ENCODE assay signal across 19 cellular contexts in the genomic region with DNA sequence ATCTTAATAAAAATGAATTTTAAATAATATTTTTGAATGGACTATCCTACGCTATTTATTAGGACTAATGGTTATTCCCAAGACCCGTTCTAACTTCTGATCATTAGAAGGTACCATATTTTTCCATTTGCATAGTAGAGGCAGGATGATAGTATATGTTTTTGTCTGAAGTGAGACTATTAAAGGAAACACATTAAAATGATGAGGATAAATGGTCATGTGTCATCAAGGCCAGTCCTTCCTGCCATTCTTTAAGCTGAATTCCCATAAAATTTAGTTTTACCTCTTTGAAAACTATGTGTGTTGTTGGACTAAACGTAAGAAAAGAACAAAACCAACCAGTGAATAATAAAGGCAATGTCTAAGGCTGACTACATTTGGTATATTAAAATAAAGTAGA.
"Had no signal": no experiment of that assay in that cellular context is flagged by ENCODE, and none has a peak within 500 bp of the region (broad histone marks: within the 10 kb centered on the region; RNA-seq: fewer than 3 reads in every experiment).

No MANE protein-coding gene starts in this region.

- H3K9me3 ChIP-seq: breast epithelium, pancreas, testis had no signal

- H3K27ac ChIP-seq: breast epithelium, pancreas, skin epidermis, testis had no signal

- H3K36me3 ChIP-seq: breast epithelium, pancreas had no signal

- H3K4me1 ChIP-seq: breast epithelium had no signal

- ATAC-seq: natural killer cell treated with Interleukin-12 subunit alpha and Interleukin-12 subunit beta and Interleukin-15 and Interleukin-18, amount 100 ng/mL, for 72 hours; pancreas; sciatic nerve; stimulated activated naive B cell treated with anti-CD40 and anti-IgM and Interleukin-4, amounts not matched to agents 10 μg/mL and 1 μg/mL and 100 μg/mL, for 72 hours; stimulated activated naive CD8-positive, alpha-beta T cell treated with anti-CD3 and anti-CD28 coated beads, Interleukin-15, amount 100 ng/mL, for 72 hours had no signal

- DNase-seq: cortex of kidney; erythroblast; foreskin melanocyte; immature natural killer cell; mammary epithelial cell; occipital lobe; pancreas; stimulated activated CD4-positive, alpha-beta T cell treated with anti-CD3 and anti-CD28 coated beads, Interleukin-2, amount 100 ng/mL, for 24 hours; stimulated activated CD4-positive, alpha-beta T cell treated with anti-CD3 and anti-CD28 coated beads, Interleukin-4, amount 100 ng/mL, for 4 hours; stimulated activated naive B cell treated with anti-CD40 and anti-IgM and Interleukin-4, amounts not matched to agents 10 μg/mL and 1 μg/mL and 100 μg/mL, for 72 hours; stimulated activated naive CD8-positive, alpha-beta T cell treated with anti-CD3 and anti-CD28 coated beads, Interleukin-15, amount 100 ng/mL, for 72 hours; testis; trophoblast cell had no signal

- H3K4me3 Mint-ChIP-seq: central memory CD8-positive, alpha-beta T cell; immature natural killer cell; natural killer cell treated with Interleukin-12 subunit alpha and Interleukin-12 subunit beta and Interleukin-15 and Interleukin-18, amount 100 ng/mL, for 72 hours; stimulated activated naive B cell treated with anti-CD40 and anti-IgM and Interleukin-4, amounts not matched to agents 10 μg/mL and 1 μg/mL and 100 μg/mL, for 72 hours; stimulated activated naive CD8-positive, alpha-beta T cell treated with anti-CD3 and anti-CD28 coated beads, Interleukin-15, amount 100 ng/mL, for 72 hours had no signal

- H3K9me3 Mint-ChIP-seq: stimulated activated naive CD8-positive, alpha-beta T cell treated with anti-CD3 and anti-CD28 coated beads, Interleukin-15, amount 100 ng/mL, for 72 hours had no signal

- H3K36me3 Mint-ChIP-seq: immature natural killer cell; natural killer cell treated with Interleukin-12 subunit alpha and Interleukin-12 subunit beta and Interleukin-15 and Interleukin-18, amount 100 ng/mL, for 72 hours; stimulated activated naive B cell treated with anti-CD40 and anti-IgM and Interleukin-4, amounts not matched to agents 10 μg/mL and 1 μg/mL and 100 μg/mL, for 72 hours had no signal

- H3K4me1 Mint-ChIP-seq: central memory CD8-positive, alpha-beta T cell; immature natural killer cell; stimulated activated naive CD8-positive, alpha-beta T cell treated with anti-CD3 and anti-CD28 coated beads, Interleukin-15, amount 100 ng/mL, for 72 hours had no signal

- H3K27me3 ChIP-seq: breast epithelium, pancreas, testis had no signal

- H3K27me3 Mint-ChIP-seq: central memory CD8-positive, alpha-beta T cell; natural killer cell treated with Interleukin-12 subunit alpha and Interleukin-12 subunit beta and Interleukin-15 and Interleukin-18, amount 100 ng/mL, for 72 hours; progenitor cell of endocrine pancreas; stimulated activated naive B cell treated with anti-CD40 and anti-IgM and Interleukin-4, amounts not matched to agents 10 μg/mL and 1 μg/mL and 100 μg/mL, for 72 hours; stimulated activated naive CD8-positive, alpha-beta T cell treated with anti-CD3 and anti-CD28 coated beads, Interleukin-15, amount 100 ng/mL, for 72 hours had no signal

- H3K4me3 ChIP-seq: breast epithelium, pancreas, skin epidermis, testis had no signal

- H3K27ac Mint-ChIP-seq: immature natural killer cell; natural killer cell treated with Interleukin-12 subunit alpha and Interleukin-12 subunit beta and Interleukin-15 and Interleukin-18, amount 100 ng/mL, for 72 hours; progenitor cell of endocrine pancreas; stimulated activated naive B cell treated with anti-CD40 and anti-IgM and Interleukin-4, amounts not matched to agents 10 μg/mL and 1 μg/mL and 100 μg/mL, for 72 hours; stimulated activated naive CD8-positive, alpha-beta T cell treated with anti-CD3 and anti-CD28 coated beads, Interleukin-15, amount 100 ng/mL, for 72 hours had no signal
